18 cellular contexts compared by ENCODE assay signal in the genomic region with DNA sequence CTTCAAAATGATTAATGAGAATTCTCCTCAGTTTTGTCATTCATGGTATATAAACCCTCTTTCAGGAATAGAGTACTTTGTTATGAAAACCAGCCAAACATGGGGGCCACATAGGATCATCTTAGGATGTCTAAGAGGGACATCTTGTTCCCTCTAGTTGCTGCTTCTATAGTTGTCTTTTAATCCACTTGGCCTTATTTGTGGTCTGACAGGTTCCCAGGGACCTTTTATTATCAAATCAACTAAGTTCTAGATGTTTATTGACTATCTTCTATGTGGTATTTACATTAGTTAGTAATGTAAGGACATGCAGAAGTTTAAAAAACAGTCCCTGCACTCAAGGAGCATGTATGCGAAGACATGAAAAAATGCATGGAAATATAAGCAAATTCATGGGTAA. TPM values are rescaled to one million over a fixed set of nuclear protein-coding genes. Genes with fewer than 3 reads are reported as not detected.
DNase-seq lines count a peak whose midpoint lies in the region; ATAC-seq and TF ChIP-seq lines count a peak whose summit lies in the region.
"Had no signal": no experiment of that assay in that cellular context is flagged by ENCODE, and none has a peak within 500 bp of the region (broad histone marks: within the 10 kb centered on the region; RNA-seq: fewer than 3 reads in every experiment).

No MANE protein-coding gene starts in this region.

- no peaks in the 10 kb centered on the region for H3K27me3 ChIP-seq in mammary epithelial cell (ENCODE audit: insufficient read depth, low read length)
- peaks cover 2% of the 10 kb centered on the region for H3K27me3 ChIP-seq in foreskin keratinocyte
- H3K27me3 ChIP-seq: brain microvascular endothelial cell, testis had no signal

- no peak for DNase-seq in stimulated activated naive CD8-positive, alpha-beta T cell treated with anti-CD3 and anti-CD28 coated beads, Interleukin-15, Interleukin-2, amounts not matched to agents 100 U/mL and 50 U/mL, for 24 hours
- DNase-seq in activated CD4-positive, alpha-beta memory T cell treated with anti-CD3 and anti-CD28 coated beads, Interleukin-2, amount 10 ng/mL, durations not matched to agents 7 days and 5 days: no peak
- no peak for DNase-seq in memory B cell (ENCODE audit: low spot score in 2 of 2)
- no peak for DNase-seq in activated gamma-delta T cell (lab: John Stamatoyannopoulos, UW)
- no peak for DNase-seq in mammary epithelial cell
- no peak for DNase-seq in foreskin keratinocyte
- no peak for DNase-seq in activated effector memory CD4-positive, alpha-beta T cell treated with anti-CD3 and anti-CD28 coated beads, Interleukin-2, amount 50 U/mL, for 16 hours
- DNase-seq: activated CD4-positive, CD25-positive, alpha-beta regulatory T cell treated with anti-CD3 and anti-CD28 coated beads, Interleukin-2, amount 50 U/mL, for 72 hours; brain microvascular endothelial cell; cortex of kidney; DMS153; NCI-H2081 treated with DMSO at 0.1 percent for 48 hours; NCI-H524; SHP77 treated with DMSO at 0.1 percent for 48 hours; stimulated activated CD4-positive, alpha-beta T cell treated with anti-CD3 and anti-CD28 coated beads, Interleukin-2, amount 100 ng/mL, for 48 hours; testis had no signal

- no peaks in the 10 kb centered on the region for H3K9me3 ChIP-seq in mammary epithelial cell (replicated peaks; ENCODE audit: insufficient read depth, low read length)
- H3K9me3 ChIP-seq: testis had no signal

- intact Hi-C loops in mammary epithelial cell (cut with micrococcal nuclease): no loop called here

- H3K79me2 ChIP-seq in mammary epithelial cell (ENCODE audit: insufficient read depth, low read length): peaks cover 30% of the 10 kb centered on the region

- POLR2A ChIA-PET in activated CD4-positive, alpha-beta memory T cell treated with anti-CD3 and anti-CD28 coated beads, Interleukin-2, amount 10 ng/mL, durations not matched to agents 7 days and 5 days (lab: Charles Lee): interaction anchor here (1.1 to 2.6 kb wide), 10 partner anchors 8 to 119 kb away, joined by 3 to 25 read pairs (median 5); partner anchors contain the start of gene UBN2

- H3K27ac ChIP-seq in mammary epithelial cell (ENCODE audit: insufficient read depth, low read depth, low read length) (no peak overlapping the region), foreskin keratinocyte (no peak overlapping the region)
- H3K27ac ChIP-seq: brain microvascular endothelial cell, epithelial cell of prostate had no signal

- no peaks in the 10 kb centered on the region for H3K36me3 ChIP-seq in mammary epithelial cell (ENCODE audit: insufficient read depth, low read length)
- H3K36me3 ChIP-seq: brain microvascular endothelial cell had no signal

- dilution Hi-C loops in mammary epithelial cell (cut with HindIII; ENCODE audit: low sequenced_read_pairs): no loop called here

- H3K4me2 ChIP-seq in mammary epithelial cell (ENCODE audit: insufficient read depth, low read depth, low read length): no peak overlapping the region

- no peak overlapping the region for H3K9ac ChIP-seq in mammary epithelial cell (ENCODE audit: insufficient read depth, low read length)

- peaks cover 20% of the 10 kb centered on the region for H3K4me1 ChIP-seq in mammary epithelial cell (ENCODE audit: insufficient read depth, low read length)
- H3K4me1 ChIP-seq in foreskin keratinocyte: peaks cover 1% of the 10 kb centered on the region
- H3K4me1 ChIP-seq: testis had no signal

- no peaks in the 10 kb centered on the region for H3K9me3 Mint-ChIP-seq in stimulated activated naive CD8-positive, alpha-beta T cell treated with anti-CD3 and anti-CD28 coated beads, Interleukin-15, Interleukin-2, amounts not matched to agents 100 ng/mL and 50 ng/mL, for 24 hours
- H3K9me3 Mint-ChIP-seq in activated CD4-positive, alpha-beta memory T cell treated with anti-CD3 and anti-CD28 coated beads, Interleukin-2, amount 10 ng/mL, durations not matched to agents 7 days and 5 days: no peaks in the 10 kb centered on the region
- peaks cover 4% of the 10 kb centered on the region for H3K9me3 Mint-ChIP-seq in memory B cell

- peaks cover 29% of the 10 kb centered on the region for H3K4me1 Mint-ChIP-seq in stimulated activated naive CD8-positive, alpha-beta T cell treated with anti-CD3 and anti-CD28 coated beads, Interleukin-15, Interleukin-2, amounts not matched to agents 100 ng/mL and 50 ng/mL, for 24 hours (ENCODE audit: low read depth)
- peaks cover 33% of the 10 kb centered on the region for H3K4me1 Mint-ChIP-seq in activated CD4-positive, alpha-beta memory T cell treated with anti-CD3 and anti-CD28 coated beads, Interleukin-2, amount 10 ng/mL, durations not matched to agents 7 days and 5 days
- peaks cover 20% of the 10 kb centered on the region for H3K4me1 Mint-ChIP-seq in memory B cell

- H3K4me3 ChIP-seq in mammary epithelial cell (replicated peaks in 1 of 3; ENCODE audit: insufficient read depth in 1 of 3, low read depth in 2 of 3, low read length in 3 of 3): no peak overlapping the region
- H3K4me3 ChIP-seq: testis had no signal

- H3K27me3 Mint-ChIP-seq in stimulated activated naive CD8-positive, alpha-beta T cell treated with anti-CD3 and anti-CD28 coated beads, Interleukin-15, Interleukin-2, amounts not matched to agents 100 ng/mL and 50 ng/mL, for 24 hours: no peaks in the 10 kb centered on the region
- H3K27me3 Mint-ChIP-seq in activated CD4-positive, alpha-beta memory T cell treated with anti-CD3 and anti-CD28 coated beads, Interleukin-2, amount 10 ng/mL, durations not matched to agents 7 days and 5 days: no peaks in the 10 kb centered on the region
- no peaks in the 10 kb centered on the region for H3K27me3 Mint-ChIP-seq in memory B cell

- no TSS peak for BruUV-seq in mammary epithelial cell (replicated peaks; lab: Mats Ljungman, UMichigan)

- TF ChIP-seq CTCF in mammary epithelial cell (conservative IDR thresholded peaks at IDR 0.05 in 1 of 2, IDR thresholded peaks at IDR 0.05 in 1 of 2; ENCODE audit: extremely low read depth in 1 of 2, insufficient read depth in 1 of 2, low read depth in 1 of 2, low read length in 2 of 2) (no peak), foreskin keratinocyte (conservative IDR thresholded peaks at IDR 0.05) (no peak)

- CTCF ChIA-PET in activated CD4-positive, alpha-beta memory T cell treated with anti-CD3 and anti-CD28 coated beads, Interleukin-2, amount 10 ng/mL, durations not matched to agents 7 days and 5 days (lab: Charles Lee): interaction anchor here (0.7 kb wide), 1 partner anchor 168 kb away, joined by 3 read pairs; no protein-coding TSS in a partner anchor
- CTCF ChIA-PET in mammary epithelial cell (lab: Charles Lee; ENCODE audit: low non-redundant PET): no interaction called here

- WGBS in mammary epithelial cell (ENCODE audit: low coverage, missing lambda C conversion rate): 100% methylated on average over 1 of the region's 1 CpG

- peaks cover 24% of the 10 kb centered on the region for H3K36me3 Mint-ChIP-seq in stimulated activated naive CD8-positive, alpha-beta T cell treated with anti-CD3 and anti-CD28 coated beads, Interleukin-15, Interleukin-2, amounts not matched to agents 100 ng/mL and 50 ng/mL, for 24 hours (ENCODE audit: low read depth)
- peaks cover 42% of the 10 kb centered on the region for H3K36me3 Mint-ChIP-seq in activated CD4-positive, alpha-beta memory T cell treated with anti-CD3 and anti-CD28 coated beads, Interleukin-2, amount 10 ng/mL, durations not matched to agents 7 days and 5 days (ENCODE audit: low read depth)
- peaks cover 14% of the 10 kb centered on the region for H3K36me3 Mint-ChIP-seq in memory B cell

- no peak overlapping the region for H2AFZ ChIP-seq in mammary epithelial cell (ENCODE audit: low read depth, low read length)

- H3K4me3 Mint-ChIP-seq in stimulated activated naive CD8-positive, alpha-beta T cell treated with anti-CD3 and anti-CD28 coated beads, Interleukin-15, Interleukin-2, amounts not matched to agents 100 ng/mL and 50 ng/mL, for 24 hours: peak overlapping the region; percentile 71
- peak overlapping the region; percentile 42 for H3K4me3 Mint-ChIP-seq in activated CD4-positive, alpha-beta memory T cell treated with anti-CD3 and anti-CD28 coated beads, Interleukin-2, amount 10 ng/mL, durations not matched to agents 7 days and 5 days
- no peak overlapping the region for H3K4me3 Mint-ChIP-seq in memory B cell

- ATAC-seq in stimulated activated naive CD8-positive, alpha-beta T cell treated with anti-CD3 and anti-CD28 coated beads, Interleukin-15, Interleukin-2, amounts not matched to agents 100 U/mL and 50 U/mL, for 24 hours: no peak
- no peak for ATAC-seq in memory B cell (ENCODE audit: low read depth)
- ATAC-seq in foreskin keratinocyte: no peak

- peak overlapping the region; percentile 96 for H3K27ac Mint-ChIP-seq in stimulated activated naive CD8-positive, alpha-beta T cell treated with anti-CD3 and anti-CD28 coated beads, Interleukin-15, Interleukin-2, amounts not matched to agents 100 ng/mL and 50 ng/mL, for 24 hours
- peak overlapping the region; percentile 80 for H3K27ac Mint-ChIP-seq in activated CD4-positive, alpha-beta memory T cell treated with anti-CD3 and anti-CD28 coated beads, Interleukin-2, amount 10 ng/mL, durations not matched to agents 7 days and 5 days
- H3K27ac Mint-ChIP-seq in memory B cell: peak overlapping the region; percentile 98

- no peaks in the 10 kb centered on the region for H4K20me1 ChIP-seq in mammary epithelial cell (ENCODE audit: insufficient read depth, low read length)

- in situ Hi-C loops in mammary epithelial cell (cut with MboI; ENCODE audit: low sequenced_read_pairs in 2 of 2): loop anchor here in 1 of 2 donors (10.0 kb wide), 1 partner anchor 124 kb away; the partner anchor contains the start of gene UBN2

RNA-seq across cellular contexts. Expression of gene ZC3HAV1, which starts 1.6 kb away (rescaled TPM):
- total RNA-seq in activated CD4-positive, alpha-beta memory T cell treated with anti-CD3 and anti-CD28 coated beads, Interleukin-2, amount 10 ng/mL, durations not matched to agents 7 days and 5 days: 100 to 1,000 TPM; 129 to 133 TPM
- total RNA-seq in mammary epithelial cell (10 to 100 TPM; 23.6 to 50.5 TPM), foreskin keratinocyte (36.4 and 43.2 TPM in 2 replicates)
- polyA plus RNA-seq in mammary epithelial cell (24.2 TPM), foreskin keratinocyte (12.9 and 13.9 TPM in 2 replicates)
- polyA minus RNA-seq in mammary epithelial cell: 35.7 TPM
